In the genomic region with DNA sequence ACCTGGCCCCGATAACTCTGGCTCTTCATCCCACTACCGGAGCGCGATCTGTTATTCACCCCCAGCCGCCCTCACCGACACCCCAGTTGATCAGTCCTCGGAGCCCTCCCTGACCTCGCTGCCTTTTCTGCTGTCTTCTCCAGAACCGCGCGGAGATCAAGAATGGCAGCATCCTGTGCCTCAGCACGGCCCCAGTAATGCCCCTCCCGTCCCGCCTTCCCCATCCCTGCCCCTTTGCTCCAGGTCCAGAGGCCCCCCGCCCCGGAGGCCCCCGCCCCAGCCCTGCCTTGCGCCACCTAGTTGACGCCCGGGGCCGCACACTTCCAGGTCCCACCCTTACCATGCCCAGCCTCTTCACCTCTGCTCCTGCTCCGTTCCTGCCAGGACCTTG, we compare ENCODE assay signal across 10 cellular contexts. TPM values are rescaled to one million over a fixed set of nuclear protein-coding genes. Genes with fewer than 3 reads are reported as not detected.
A peak's percentile ranks its signal among the peaks of the same experiment; 100 is the strongest.
DNase-seq lines count a peak whose midpoint lies in the region; ATAC-seq and TF ChIP-seq lines count a peak whose summit lies in the region.
"Had no signal": no experiment of that assay in that cellular context is flagged by ENCODE, and none has a peak within 500 bp of the region (broad histone marks: within the 10 kb centered on the region; RNA-seq: fewer than 3 reads in every experiment).

No MANE protein-coding gene starts in this region.

- H3K9me3 Mint-ChIP-seq in stimulated activated naive CD8-positive, alpha-beta T cell treated with anti-CD3 and anti-CD28 coated beads, Interleukin-15, amount 100 ng/mL, for 72 hours = no peaks in the 10 kb centered on the region
- no peaks in the 10 kb centered on the region for H3K9me3 Mint-ChIP-seq in activated CD8-positive, alpha-beta memory T cell treated with anti-CD3 and anti-CD28 coated beads, Interleukin-2, amount 10 ng/mL, durations not matched to agents 7 days and 5 days (ENCODE audit: low read depth)
- H3K9me3 Mint-ChIP-seq: activated T-helper 17 cell treated with anti-CD3 and anti-CD28 coated beads, Interleukin-2, amount 50 U/mL, for 72 hours had no signal

- peaks cover 28% of the 10 kb centered on the region for H3K36me3 ChIP-seq in mucosa of descending colon (ENCODE audit: low read depth)

- H3K4me1 Mint-ChIP-seq in stimulated activated naive CD8-positive, alpha-beta T cell treated with anti-CD3 and anti-CD28 coated beads, Interleukin-15, amount 100 ng/mL, for 72 hours = peaks cover 36% of the 10 kb centered on the region
- peaks cover 20% of the 10 kb centered on the region for H3K4me1 Mint-ChIP-seq in activated CD8-positive, alpha-beta memory T cell treated with anti-CD3 and anti-CD28 coated beads, Interleukin-2, amount 10 ng/mL, durations not matched to agents 7 days and 5 days

- H3K9me3 ChIP-seq in mucosa of descending colon = no peaks in the 10 kb centered on the region
- H3K9me3 ChIP-seq: neutrophil had no signal

- peak overlapping the region; percentile 35 to 77 for H3K27ac Mint-ChIP-seq in stimulated activated naive CD8-positive, alpha-beta T cell treated with anti-CD3 and anti-CD28 coated beads, Interleukin-15, amount 100 ng/mL, for 72 hours
- no peak overlapping the region for H3K27ac Mint-ChIP-seq in activated CD8-positive, alpha-beta memory T cell treated with anti-CD3 and anti-CD28 coated beads, Interleukin-2, amount 10 ng/mL, durations not matched to agents 7 days and 5 days
- H3K27ac Mint-ChIP-seq: activated T-helper 17 cell treated with anti-CD3 and anti-CD28 coated beads, Interleukin-2, amount 50 U/mL, for 72 hours had no signal

- intact Hi-C loops in mucosa of descending colon (cut with DNase I, micrococcal nuclease) = no loop called here
- intact Hi-C loops in dorsolateral prefrontal cortex (cut with DNase I) = no loop called here

- H3K27me3 Mint-ChIP-seq in stimulated activated naive CD8-positive, alpha-beta T cell treated with anti-CD3 and anti-CD28 coated beads, Interleukin-15, amount 100 ng/mL, for 72 hours = no peaks in the 10 kb centered on the region
- no peaks in the 10 kb centered on the region for H3K27me3 Mint-ChIP-seq in activated CD8-positive, alpha-beta memory T cell treated with anti-CD3 and anti-CD28 coated beads, Interleukin-2, amount 10 ng/mL, durations not matched to agents 7 days and 5 days
- H3K27me3 Mint-ChIP-seq: activated T-helper 17 cell treated with anti-CD3 and anti-CD28 coated beads, Interleukin-2, amount 50 U/mL, for 72 hours had no signal

- peak overlapping the region; percentile 32 for H3K4me3 ChIP-seq in mucosa of descending colon
- H3K4me3 ChIP-seq in dorsolateral prefrontal cortex = peak overlapping the region in 5 of 59 donors; percentile 6 to 28 (median 17)

- H3K27ac ChIP-seq in epithelial cell of prostate (peak overlapping the region; percentile 81), dorsolateral prefrontal cortex (peak overlapping the region in 7 of 59 donors; percentile 40 to 59 (median 46))
- H3K27ac ChIP-seq: neutrophil had no signal

- DNase-seq in stimulated activated naive CD8-positive, alpha-beta T cell treated with anti-CD3 and anti-CD28 coated beads, Interleukin-15, amount 100 ng/mL, for 72 hours = no peak
- DNase-seq in stimulated activated naive CD8-positive, alpha-beta T cell treated with anti-CD3 and anti-CD28 coated beads, Interleukin-15, Interleukin-2, amounts not matched to agents 100 U/mL and 50 U/mL, for 24 hours = no peak
- DNase-seq in epithelial cell of prostate (ENCODE audit: low read depth, low spot score) (no peak), mucosa of descending colon (peak in 2 of 3 donors; percentile 62 to 68), dorsolateral prefrontal cortex (no peak), amniotic stem cell (lab: John Stamatoyannopoulos, UW) (no peak), epidermal melanocyte (ENCODE audit: insufficient read length, low spot score) (no peak)
- DNase-seq in activated CD8-positive, alpha-beta memory T cell treated with anti-CD3 and anti-CD28 coated beads, Interleukin-2, amount 10 ng/mL, durations not matched to agents 7 days and 5 days = no peak

- H3K27me3 ChIP-seq in dorsolateral prefrontal cortex = no peaks in the 10 kb centered on the region
- H3K27me3 ChIP-seq: neutrophil had no signal

- peaks cover 35% of the 10 kb centered on the region for H3K36me3 Mint-ChIP-seq in activated CD8-positive, alpha-beta memory T cell treated with anti-CD3 and anti-CD28 coated beads, Interleukin-2, amount 10 ng/mL, durations not matched to agents 7 days and 5 days

- TF ChIP-seq CTCF in mucosa of descending colon (IDR thresholded peaks at IDR 0.05) = no peak
- peak in 8 of 56 donors; percentile 2 to 21 (median 6) for TF ChIP-seq CTCF in dorsolateral prefrontal cortex (IDR thresholded peaks at IDR 0.05 in 54 of 56, conservative IDR thresholded peaks at IDR 0.05 in 2 of 56; ENCODE audit: low read depth in 1 of 56, partially characterized antibody in 56 of 56)

- no peak overlapping the region for H3K4me3 Mint-ChIP-seq in stimulated activated naive CD8-positive, alpha-beta T cell treated with anti-CD3 and anti-CD28 coated beads, Interleukin-15, amount 100 ng/mL, for 72 hours
- H3K4me3 Mint-ChIP-seq in activated CD8-positive, alpha-beta memory T cell treated with anti-CD3 and anti-CD28 coated beads, Interleukin-2, amount 10 ng/mL, durations not matched to agents 7 days and 5 days = no peak overlapping the region
- H3K4me3 Mint-ChIP-seq: activated T-helper 17 cell treated with anti-CD3 and anti-CD28 coated beads, Interleukin-2, amount 50 U/mL, for 72 hours had no signal

- CTCF ChIA-PET in activated CD8-positive, alpha-beta memory T cell treated with anti-CD3 and anti-CD28 coated beads, Interleukin-2, amount 10 ng/mL, durations not matched to agents 7 days and 5 days (lab: Charles Lee) = interaction anchor here (2.7 kb wide), 1 partner anchor 9 kb away, joined by 9 read pairs; no protein-coding TSS in a partner anchor

- ATAC-seq in stimulated activated naive CD8-positive, alpha-beta T cell treated with anti-CD3 and anti-CD28 coated beads, Interleukin-15, amount 100 ng/mL, for 72 hours = peak; percentile 13
- ATAC-seq in stimulated activated naive CD8-positive, alpha-beta T cell treated with anti-CD3 and anti-CD28 coated beads, Interleukin-15, Interleukin-2, amounts not matched to agents 100 U/mL and 50 U/mL, for 24 hours = no peak
- peak; percentile 44 for ATAC-seq in mucosa of descending colon
- no peak for ATAC-seq in activated CD8-positive, alpha-beta memory T cell treated with anti-CD3 and anti-CD28 coated beads, Interleukin-2, amount 10 ng/mL, durations not matched to agents 7 days and 5 days
- ATAC-seq: activated T-helper 17 cell treated with anti-CD3 and anti-CD28 coated beads, Interleukin-2, amount 50 U/mL, for 72 hours had no signal

- peaks cover 20% of the 10 kb centered on the region for H3K4me1 ChIP-seq in mucosa of descending colon (ENCODE audit: low read depth)

RNA-seq across cellular contexts. Expression of gene ELMO3, which starts 0.9 kb away (rescaled TPM):
- total RNA-seq in mucosa of descending colon (10 to 100 TPM; 25.4 to 68.0 (median 42.1) TPM), dorsolateral prefrontal cortex (1 to 10 TPM in 96 of 120 experiments, under 1 TPM in 24; 0.41 to 2.9 (median 1.3) TPM)
- total RNA-seq in activated CD8-positive, alpha-beta memory T cell treated with anti-CD3 and anti-CD28 coated beads, Interleukin-2, amount 10 ng/mL, durations not matched to agents 7 days and 5 days = 1 to 10 TPM; 6.2 to 9.8 TPM

RNA-seq across cellular contexts. Expression of gene E2F4, which starts 7.8 kb away (rescaled TPM):
- total RNA-seq in mucosa of descending colon (10 to 100 TPM; 70.5 to 77.4 (median 72.9) TPM), dorsolateral prefrontal cortex (10 to 100 TPM; 30.4 to 60.3 (median 41.7) TPM)
- 100 to 1,000 TPM; 147 to 148 TPM for total RNA-seq in activated CD8-positive, alpha-beta memory T cell treated with anti-CD3 and anti-CD28 coated beads, Interleukin-2, amount 10 ng/mL, durations not matched to agents 7 days and 5 days

RNA-seq across cellular contexts. Expression of gene EXOC3L1, which starts 9.9 kb away (rescaled TPM):
- total RNA-seq in mucosa of descending colon (1 to 10 TPM; 2.6 to 6.8 (median 2.7) TPM), dorsolateral prefrontal cortex (1 to 10 TPM in 29 of 120 experiments, under 1 TPM in 66, not detected in 25; 0.20 to 2.3 (median 0.73) TPM)
- total RNA-seq in activated CD8-positive, alpha-beta memory T cell treated with anti-CD3 and anti-CD28 coated beads, Interleukin-2, amount 10 ng/mL, durations not matched to agents 7 days and 5 days = not detected

RNA-seq across cellular contexts. Expression of gene MATCAP1, which starts 16.0 kb away (rescaled TPM):
- 10 to 100 TPM; 24.8 to 35.1 (median 29.2) TPM for total RNA-seq in mucosa of descending colon
- 10 to 100 TPM; 38.6 to 56.0 TPM for total RNA-seq in activated CD8-positive, alpha-beta memory T cell treated with anti-CD3 and anti-CD28 coated beads, Interleukin-2, amount 10 ng/mL, durations not matched to agents 7 days and 5 days
- 100 to 1,000 TPM in 5 of 120 experiments, 10 to 100 TPM in 115; 51.2 to 112 (median 73.4) TPM for total RNA-seq in dorsolateral prefrontal cortex

RNA-seq across cellular contexts. Expression of gene TMEM208, which starts 27.1 kb away (rescaled TPM):
- total RNA-seq in mucosa of descending colon = 10 to 100 TPM; 30.8 to 39.6 (median 36.1) TPM
- total RNA-seq in activated CD8-positive, alpha-beta memory T cell treated with anti-CD3 and anti-CD28 coated beads, Interleukin-2, amount 10 ng/mL, durations not matched to agents 7 days and 5 days = 10 to 100 TPM; 32.3 to 39.7 TPM
- 10 to 100 TPM; 16.2 to 40.3 (median 28.1) TPM for total RNA-seq in dorsolateral prefrontal cortex

Comparison
In these comparisons a context has a peak if more than half of its experiments do, and no peak if none do; other contexts are left out.
1. ATAC-seq: peak in stimulated activated naive CD8-positive, alpha-beta T cell treated with anti-CD3 and anti-CD28 coated beads, Interleukin-15, amount 100 ng/mL, for 72 hours (single experiment) and mucosa of descending colon (single experiment); none in stimulated activated naive CD8-positive, alpha-beta T cell treated with anti-CD3 and anti-CD28 coated beads, Interleukin-15, Interleukin-2, amounts not matched to agents 100 U/mL and 50 U/mL, for 24 hours (single experiment) and activated CD8-positive, alpha-beta memory T cell treated with anti-CD3 and anti-CD28 coated beads, Interleukin-2, amount 10 ng/mL, durations not matched to agents 7 days and 5 days (single experiment).
2. DNase-seq: peak in mucosa of descending colon (2 of 3); none in stimulated activated naive CD8-positive, alpha-beta T cell treated with anti-CD3 and anti-CD28 coated beads, Interleukin-15, amount 100 ng/mL, for 72 hours (0 of 2), stimulated activated naive CD8-positive, alpha-beta T cell treated with anti-CD3 and anti-CD28 coated beads, Interleukin-15, Interleukin-2, amounts not matched to agents 100 U/mL and 50 U/mL, for 24 hours (single experiment), epithelial cell of prostate (single experiment), activated CD8-positive, alpha-beta memory T cell treated with anti-CD3 and anti-CD28 coated beads, Interleukin-2, amount 10 ng/mL, durations not matched to agents 7 days and 5 days (single experiment), dorsolateral prefrontal cortex (0 of 10), amniotic stem cell (single experiment) and epidermal melanocyte (single experiment).